15 cellular contexts compared by ENCODE assay signal in the genomic region with DNA sequence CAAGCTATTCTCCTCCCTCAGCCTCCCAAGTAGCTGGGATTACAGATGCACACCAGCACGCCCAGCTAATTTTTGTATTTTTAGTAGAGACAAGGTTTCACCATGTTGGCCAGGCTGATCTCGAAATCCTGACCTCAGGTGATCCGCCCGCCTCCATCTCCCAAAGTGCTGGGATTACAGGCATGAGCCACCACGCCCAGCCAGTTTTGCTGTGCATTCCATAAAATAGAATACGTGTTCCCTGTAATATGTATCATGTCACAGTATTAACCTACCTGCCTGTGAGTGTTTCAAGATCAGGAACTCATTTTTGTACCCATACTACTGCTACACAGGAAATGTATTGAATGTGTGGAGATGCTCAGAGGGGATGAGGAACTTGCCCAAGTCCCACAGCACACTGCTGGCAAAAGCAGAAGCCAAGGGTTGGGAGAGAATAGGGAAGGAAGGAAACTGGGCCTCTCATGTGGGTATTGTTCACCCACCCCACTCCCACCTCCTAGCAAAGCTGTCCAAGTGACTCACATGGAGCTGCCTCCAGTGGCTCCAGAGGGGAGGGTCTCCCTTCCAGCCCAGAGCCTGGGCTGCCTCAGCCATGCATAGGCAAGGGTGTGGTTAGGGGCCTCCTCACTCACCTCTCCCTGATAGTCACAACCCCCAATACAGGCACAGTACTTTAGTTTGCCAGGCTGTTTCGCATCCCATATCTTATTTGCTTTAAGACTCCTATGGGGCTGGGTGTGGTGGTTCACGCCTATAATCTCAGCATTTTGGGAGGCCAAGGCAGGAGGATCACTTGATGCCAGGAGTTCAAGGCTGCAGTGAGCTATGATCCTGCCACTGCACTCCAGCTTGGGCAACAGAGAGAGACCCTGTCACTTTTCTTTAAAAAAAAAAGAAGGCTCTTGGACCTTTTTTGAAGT. TPM values are rescaled to one million over a fixed set of nuclear protein-coding genes. Genes with fewer than 3 reads are reported as not detected.
DNase-seq lines count a peak whose midpoint lies in the region; ATAC-seq and TF ChIP-seq lines count a peak whose summit lies in the region.
"Had no signal": no experiment of that assay in that cellular context is flagged by ENCODE, and none has a peak within 500 bp of the region (broad histone marks: within the 10 kb centered on the region; RNA-seq: fewer than 3 reads in every experiment).

No MANE protein-coding gene starts in this region.

- H3K27me3 ChIP-seq in AG04450 (ENCODE audit: control insufficient read depth, insufficient read depth, low read length), result no peaks in the 10 kb centered on the region
- H3K27me3 ChIP-seq: sigmoid colon had no signal

- ATAC-seq in left colon (peak; percentile 17), GM18873 (IDR thresholded peaks at IDR 0.05; ENCODE audit: low FRiP score, unreplicated experiment) (no peak), GM19397 (IDR thresholded peaks at IDR 0.05; ENCODE audit: unreplicated experiment) (no peak)

- no peak overlapping the region for H3K4me3 ChIP-seq in AG04450 (ENCODE audit: low read depth, low read length)
- H3K4me3 ChIP-seq: sigmoid colon had no signal

- CTCF ChIA-PET in AG04450 (lab: Charles Lee), result interaction anchor here (1.7 kb wide), 1 partner anchor 39 kb away, joined by 4 read pairs; no protein-coding TSS in a partner anchor

- DNase-seq in AG04450 (ENCODE audit: low read depth, low spot score), result no peak
- peak; percentile 98 to 99 for DNase-seq in Kasumi-1 (lab: John Stamatoyannopoulos, UW)
- peak; percentile 25 for DNase-seq in amniotic epithelial cell (ENCODE audit: low read depth)
- no peak for DNase-seq in left colon
- no peak for DNase-seq in central memory CD4-positive, alpha-beta T cell
- no peak for DNase-seq in GM13976 (ENCODE audit: low spot score)
- DNase-seq: activated CD8-positive, alpha-beta memory T cell treated with anti-CD3 and anti-CD28 coated beads, Interleukin-2, amount 50 U/mL, for 4 hours; NCI-H1105; NCI-H524 treated with DMSO at 0.1 percent for 48 hours; sigmoid colon had no signal

- TF ChIP-seq CTCF in AG04450 (IDR thresholded peaks at IDR 0.05; ENCODE audit: low read depth, low read length), result no peak
- no peak for TF ChIP-seq CTCF in GM13976 (IDR thresholded peaks at IDR 0.05; ENCODE audit: borderline replicate concordance, control extremely low read depth, extremely low read depth, insufficient read depth, missing control alignments)

- POLR2A ChIA-PET in AG04450 (lab: Yijun Ruan, JAX), result interaction anchor here (0.6 kb wide), 2 partner anchors 12 to 20 kb away, joined by 3 to 6 read pairs; no protein-coding TSS in a partner anchor

- no peaks in the 10 kb centered on the region for H3K9me3 ChIP-seq in AG04450 (ENCODE audit: control insufficient read depth, insufficient read depth, low read length)
- H3K9me3 ChIP-seq: sigmoid colon had no signal

- H3K27ac ChIP-seq in AG04450 (ENCODE audit: low read depth, low read length), result peak overlapping the region; percentile 31
- H3K27ac ChIP-seq: sigmoid colon had no signal

- intact Hi-C loops in left colon (cut with DNase I, micrococcal nuclease), result no loop called here

- in situ Hi-C loops in GM13976 (cut with MboI; ENCODE audit: low sequenced_read_pairs, unreplicated experiment), result no loop called here

RNA-seq across cellular contexts. Expression of gene HM13, which starts 9.4 kb away (rescaled TPM):
- 167 and 203 TPM in 2 replicates for polyA plus RNA-seq in AG04450 (2011; rRNA removed)
- 155 and 196 TPM in 2 replicates for polyA minus RNA-seq in AG04450 (2011; rRNA and poly(A)+ RNA removed)
- total RNA-seq in left colon, result 100 to 1,000 TPM; 122 to 135 TPM

RNA-seq across cellular contexts. Expression of gene REM1, which starts 48.5 kb away (rescaled TPM):
- polyA plus RNA-seq in AG04450 (2011; rRNA removed), result not detected in 2 replicates
- not detected in 2 replicates for polyA minus RNA-seq in AG04450 (2011; rRNA and poly(A)+ RNA removed)
- total RNA-seq in left colon, result under 1 TPM; 0.27 to 0.81 TPM
- total RNA-seq: fibroblast of villous mesenchyme; H1; T-helper 1 cell treated with Interleukin-12 subunit alpha and Interleukin-12 subunit beta and Interleukin-4 antibody, amounts not matched to agents 30 ng/mL and 1 ng/mL, for 36 hours had no signal

RNA-seq across cellular contexts. Expression of gene DEFB124, which starts 48.7 kb away (rescaled TPM):
- polyA plus RNA-seq in AG04450 (2011; rRNA removed), result not detected in 2 replicates
- not detected in 2 replicates for polyA minus RNA-seq in AG04450 (2011; rRNA and poly(A)+ RNA removed)
- not detected for total RNA-seq in left colon
- total RNA-seq: fibroblast of villous mesenchyme; H1; sigmoid colon; T-helper 1 cell treated with Interleukin-12 subunit alpha and Interleukin-12 subunit beta and Interleukin-4 antibody, amounts not matched to agents 30 ng/mL and 1 ng/mL, for 36 hours had no signal
- polyA plus RNA-seq: H1, sigmoid colon had no signal

Comparison
In these comparisons a context has a peak if more than half of its experiments do, and no peak if none do; other contexts are left out.
1. DNase-seq: peak in Kasumi-1 (2 of 2) and amniotic epithelial cell (single experiment); none in AG04450 (single experiment), left colon (0 of 2), central memory CD4-positive, alpha-beta T cell (single experiment) and GM13976 (single experiment).